ENCODE assay signal across 16 cellular contexts in genomic region chr3:82038536-82038935, GRCh38.
"Had no signal": no experiment of that assay in that cellular context is flagged by ENCODE, and none has a peak within 500 bp of the region (broad histone marks: within the 10 kb centered on the region; RNA-seq: fewer than 3 reads in every experiment).

No MANE protein-coding gene starts in this region.

- H3K4me2 ChIP-seq: hepatocyte had no signal

- H3K79me2 ChIP-seq: hepatocyte had no signal

- H3K4me1 ChIP-seq: body of pancreas, suprapubic skin, upper lobe of left lung had no signal

- DNase-seq: activated naive CD4-positive, alpha-beta T cell treated with anti-CD3 and anti-CD28 coated beads, Interleukin-2, amount 50 U/mL, for 16 hours; body of pancreas; central memory CD4-positive, alpha-beta T cell; effector memory CD4-positive, alpha-beta T cell; kidney; left ventricle myocardium superior; mesenchymal stem cell; ovary; stimulated activated CD4-positive, alpha-beta T cell treated with anti-CD3 and anti-CD28 coated beads, Interleukin-4, amount 100 ng/mL, for 1 hour; stimulated activated CD8-positive, alpha-beta memory T cell treated with anti-CD3 and anti-CD28 coated beads, Interleukin-4, amount 100 ng/mL, for 48 hours; stimulated activated naive CD8-positive, alpha-beta T cell treated with anti-CD3 and anti-CD28 coated beads, Interleukin-15, Interleukin-2, amounts not matched to agents 100 U/mL and 50 U/mL, for 24 hours; upper lobe of left lung had no signal

- H3K4me3 ChIP-seq: body of pancreas, coronary artery, hepatocyte, ovary, suprapubic skin, upper lobe of left lung had no signal

- H3K36me3 ChIP-seq: ovary, suprapubic skin, upper lobe of left lung had no signal

- H3K27me3 ChIP-seq: body of pancreas, hepatocyte, ovary, suprapubic skin, upper lobe of left lung had no signal

- ATAC-seq: activated CD4-positive, CD25-positive, alpha-beta regulatory T cell treated with anti-CD3 and anti-CD28 coated beads, Interleukin-2, amount 50 U/mL, for 24 hours; body of pancreas; left ventricle myocardium superior; stimulated activated naive CD8-positive, alpha-beta T cell treated with anti-CD3 and anti-CD28 coated beads, Interleukin-15, Interleukin-2, amounts not matched to agents 100 U/mL and 50 U/mL, for 24 hours had no signal

- H3K27ac ChIP-seq: body of pancreas, coronary artery, hepatocyte, ovary, suprapubic skin, upper lobe of left lung had no signal

- H3K9me3 ChIP-seq: body of pancreas, ovary, suprapubic skin, upper lobe of left lung had no signal

- H2AFZ ChIP-seq: hepatocyte had no signal
